Comparison of ENCODE assay signal across 8 cellular contexts in genomic region chr6:106444777-106445507, GRCh38.
DNase-seq lines count a peak whose midpoint lies in the region; ATAC-seq, FAIRE-seq and TF ChIP-seq lines count a peak whose summit lies in the region.

No MANE protein-coding gene starts in this region.

- peaks cover 25% of the 10 kb centered on the region for H3K4me1 Mint-ChIP-seq in stimulated activated memory B cell treated with anti-CD40 and anti-IgM and Interleukin-4, amounts not matched to agents 10 μg/mL and 1 μg/mL and 100 μg/mL, for 72 hours

- no peak overlapping the region for H3K27ac ChIP-seq in K562 (ENCODE audit: extremely low read depth, low read depth, low read length)

- ATAC-seq in GM18505 (IDR thresholded peaks at IDR 0.05; ENCODE audit: unreplicated experiment): peak; percentile 54
- peak; percentile 67 for ATAC-seq in HG03565 (IDR thresholded peaks at IDR 0.05; ENCODE audit: unreplicated experiment)
- ATAC-seq in K562: peak; percentile 93
- peak; percentile 66 for ATAC-seq in stimulated activated memory B cell treated with anti-CD40 and anti-IgM and Interleukin-4, amounts not matched to agents 10 μg/mL and 1 μg/mL and 100 μg/mL, for 72 hours

- peak; percentile 92 for FAIRE-seq in K562 (lab: Jason Lieb, UNC)

- no peaks in the 10 kb centered on the region for H3K9me1 ChIP-seq in K562 (ENCODE audit: control insufficient read depth, insufficient read depth, low read length)

- TF ChIP-seq CTCF in K562 (IDR thresholded peaks at IDR 0.05 in 2 of 3, conservative IDR thresholded peaks at IDR 0.05 in 1 of 3; ENCODE audit: insufficient read depth in 2 of 3, low read depth in 1 of 3, low read length in 3 of 3): peak; percentile 67 to 80 (median 75)

- no peaks in the 10 kb centered on the region for H4K20me1 ChIP-seq in K562 (replicated peaks; ENCODE audit: control insufficient read depth, insufficient read depth, low read length)

- H3K4me3 Mint-ChIP-seq in stimulated activated memory B cell treated with anti-CD40 and anti-IgM and Interleukin-4, amounts not matched to agents 10 μg/mL and 1 μg/mL and 100 μg/mL, for 72 hours: no peak overlapping the region

- H3K9me3 Mint-ChIP-seq in stimulated activated memory B cell treated with anti-CD40 and anti-IgM and Interleukin-4, amounts not matched to agents 10 μg/mL and 1 μg/mL and 100 μg/mL, for 72 hours: no peaks in the 10 kb centered on the region

- CTCF ChIA-PET in K562 (lab: Yijun Ruan, JAX; ENCODE audit: low intra/inter-chr PET ratio): interaction anchor here (0.6 to 5.7 kb wide), 9 partner anchors 84 to 553 kb away, joined by 3 to 61 read pairs (median 4); partner anchors contain the start of gene CRYBG1

- no peak for TF ChIP-seq EP300 in K562 (IDR thresholded peaks at IDR 0.05; ENCODE audit: low read length)

- no peaks in the 10 kb centered on the region for H3K36me3 Mint-ChIP-seq in stimulated activated memory B cell treated with anti-CD40 and anti-IgM and Interleukin-4, amounts not matched to agents 10 μg/mL and 1 μg/mL and 100 μg/mL, for 72 hours

- TF ChIP-seq POLR2A in GM18505 (IDR thresholded peaks at IDR 0.05; ENCODE audit: borderline replicate concordance, extremely low read depth, insufficient read depth, insufficient read length): no peak
- TF ChIP-seq POLR2A in K562 (conservative IDR thresholded peaks at IDR 0.05): no peak

- peak overlapping the region; percentile 54 for H2AFZ ChIP-seq in K562 (ENCODE audit: low read depth, low read length)

- peak; percentile 79 to 90 for TF ChIP-seq RAD21 in K562 (CRISPR knock-in tag; conservative IDR thresholded peaks at IDR 0.05 in 1 of 2, IDR thresholded peaks at IDR 0.05 in 1 of 2)

- no peaks in the 10 kb centered on the region for H3K4me1 ChIP-seq in K562 (replicated peaks in 1 of 2; ENCODE audit: control insufficient read depth in 2 of 2, insufficient read depth in 2 of 2, low read length in 2 of 2)

- no peaks in the 10 kb centered on the region for H3K36me3 ChIP-seq in K562 (ENCODE audit: control insufficient read depth, insufficient read depth, low read length)

- no peak overlapping the region for H3K9ac ChIP-seq in K562 (ENCODE audit: insufficient read depth in 1 of 2, low read depth in 2 of 2, low read length in 2 of 2)

- in situ Hi-C loops in K562 (cut with MboI): loop anchor here (5.0 kb wide), 3 partner anchors 103 to 537 kb away; no protein-coding TSS in a partner anchor

- intact Hi-C loops in K562 (cut with micrococcal nuclease): loop anchor here (1.0 to 10.0 kb wide), 5 partner anchors 106 to 552 kb away; no protein-coding TSS in a partner anchor

- POLR2A ChIA-PET in K562 (lab: Yijun Ruan, JAX): no interaction called here

- H3K27ac Mint-ChIP-seq in stimulated activated memory B cell treated with anti-CD40 and anti-IgM and Interleukin-4, amounts not matched to agents 10 μg/mL and 1 μg/mL and 100 μg/mL, for 72 hours: peak overlapping the region; percentile 0

- no peak overlapping the region for H3K4me3 ChIP-seq in K562

- no peaks in the 10 kb centered on the region for H3K79me2 ChIP-seq in K562 (ENCODE audit: control insufficient read depth, insufficient read depth, low read length)

- 19% methylated on average over 4 of the region's 4 CpGs for WGBS in K562 (ENCODE audit: insufficient coverage, low coverage, missing lambda C conversion rate)

- H3K9me3 ChIP-seq in K562 (replicated peaks; ENCODE audit: control insufficient read depth, insufficient read depth, low read depth, low read length): no peaks in the 10 kb centered on the region

- H3K27me3 ChIP-seq in K562 (ENCODE audit: control insufficient read depth in 2 of 2, insufficient read depth in 2 of 2, low read length in 2 of 2): peaks cover 0 to 6% of the 10 kb centered on the region in 2 experiments; a peak in 4 of 5 replicates

- H3K27me3 Mint-ChIP-seq in stimulated activated memory B cell treated with anti-CD40 and anti-IgM and Interleukin-4, amounts not matched to agents 10 μg/mL and 1 μg/mL and 100 μg/mL, for 72 hours: peaks cover 13% of the 10 kb centered on the region

- no peak overlapping the region for H3K4me2 ChIP-seq in K562 (ENCODE audit: insufficient read depth, low read length)

- BruUV-seq in K562 (replicated peaks; lab: Mats Ljungman, UMichigan): no TSS peak

- DNase-seq in CMK (ENCODE audit: low read depth): peak; percentile 31
- peak; percentile 79 for DNase-seq in NCI-H82 (lab: John Stamatoyannopoulos, UW)
- peak; percentile 65 to 71 (median 70) for DNase-seq in K562 (ENCODE audit: extremely low read depth in 1 of 4, low spot score in 3 of 4)
- DNase-seq in iPS-NIHi11 (ENCODE audit: low spot score): peak; percentile 82
- DNase-seq in stimulated activated CD4-positive, alpha-beta T cell treated with anti-CD3 and anti-CD28 coated beads, Interleukin-1b, Interleukin-23, amount 100 ng/mL, for 48 hours: no peak

TF ChIP-seq in K562, 482 proteins besides CTCF, POLR2A, EP300 and RAD21 (continues in another document):
- TF ChIP-seq CC2D1A (IDR thresholded peaks at IDR 0.05) (0 out of 2 replicates have a peak, but pooled peaks have one; percentile 38), HDAC2 (IDR thresholded peaks at IDR 0.05) (no peak), MXD1 (CRISPR knock-in tag; IDR thresholded peaks at IDR 0.05; ENCODE audit: borderline replicate concordance, poor library complexity, severe bottlenecking) (no peak), LARP7 (IDR thresholded peaks at IDR 0.05) (no peak), GTF2B (IDR thresholded peaks at IDR 0.05; ENCODE audit: extremely low read depth, insufficient read length) (no peak), NCOR1 (IDR thresholded peaks at IDR 0.05) (no peak), POLR2AphosphoS2 (IDR thresholded peaks at IDR 0.05; ENCODE audit: low read length) (no peak), EHMT2 (IDR thresholded peaks at IDR 0.05) (peak; percentile 86), BHLHE40 (IDR thresholded peaks at IDR 0.05; ENCODE audit: low read length) (no peak), TSC22D4 (tag; IDR thresholded peaks at IDR 0.05) (0 out of 2 replicates have a peak, but pooled peaks have one; percentile 56), ZNF407 (IDR thresholded peaks at IDR 0.05; ENCODE audit: low read depth) (no peak)
